Comparison of ENCODE assay signal across 30 cellular contexts in the genomic region with DNA sequence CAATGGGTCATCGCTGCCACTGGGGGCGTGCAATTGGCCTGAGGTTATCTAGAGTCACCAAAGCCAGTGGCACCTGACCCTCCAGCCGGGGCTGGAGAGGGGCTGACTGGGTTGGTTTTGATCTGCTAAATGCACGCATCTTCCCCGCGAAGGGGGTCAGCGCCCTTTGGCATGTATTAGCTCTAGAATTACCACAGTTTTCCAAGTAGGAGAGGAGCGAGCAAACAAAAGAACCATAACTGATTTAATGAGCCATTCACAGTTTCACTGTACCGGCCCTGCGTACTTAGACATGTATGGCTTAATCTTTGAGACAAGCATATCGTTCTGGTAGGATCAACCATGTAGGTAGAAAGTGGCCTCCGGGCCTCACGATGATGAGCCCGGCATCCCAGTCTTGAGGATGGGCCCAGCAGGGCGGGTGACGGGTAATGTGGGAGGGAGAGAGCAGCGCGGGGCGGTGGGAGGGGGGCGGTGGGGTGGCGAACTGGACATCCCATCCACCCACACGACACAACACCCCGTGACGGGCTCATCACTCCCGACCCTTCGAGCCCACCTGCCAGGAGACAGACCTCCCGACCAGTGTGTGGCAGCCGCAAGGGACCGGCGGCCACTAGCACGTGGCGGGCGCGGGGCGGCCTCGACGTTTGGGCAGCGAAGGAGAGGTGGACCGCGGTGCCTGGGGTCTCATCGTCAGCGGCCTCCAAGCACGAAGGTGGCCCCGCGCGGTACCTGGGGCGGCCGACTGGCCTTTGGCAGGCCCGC.
DNase-seq lines count a peak whose midpoint lies in the region; ATAC-seq, FAIRE-seq and TF ChIP-seq lines count a peak whose summit lies in the region.
"Had no signal": no experiment of that assay in that cellular context is flagged by ENCODE, and none has a peak within 500 bp of the region (broad histone marks: within the 10 kb centered on the region; RNA-seq: fewer than 3 reads in every experiment).

No MANE protein-coding gene starts in this region.

- no peak for TF ChIP-seq EP300 in esophagus muscularis mucosa (IDR thresholded peaks at IDR 0.05)

- H3K27me3 ChIP-seq in esophagus muscularis mucosa: peaks cover 0 to 27% (median 0%) of the 10 kb centered on the region in 4 donors
- H3K27me3 ChIP-seq: BLaER1 treated with 17β-estradiol and CSF1 and Interleukin-3, amounts not matched to agents 10 nM and 100 nM; MG63; SJSA1 had no signal

- 82% methylated on average over 42 of the region's 49 CpGs for WGBS in esophagus muscularis mucosa

- no peak overlapping the region for H3K4me3 Mint-ChIP-seq in stimulated activated memory B cell treated with anti-CD40 and anti-IgM and Interleukin-4, amounts not matched to agents 10 μg/mL and 1 μg/mL and 100 μg/mL, for 72 hours
- H3K4me3 Mint-ChIP-seq: CD4-positive, alpha-beta T cell; HFFc6 had no signal

- peaks cover 4% of the 10 kb centered on the region for H3K9me3 Mint-ChIP-seq in stimulated activated memory B cell treated with anti-CD40 and anti-IgM and Interleukin-4, amounts not matched to agents 10 μg/mL and 1 μg/mL and 100 μg/mL, for 72 hours

- H3K36me3 ChIP-seq in esophagus muscularis mucosa (no peaks in the 10 kb centered on the region), mucosa of descending colon (ENCODE audit: low read depth) (no peaks in the 10 kb centered on the region)
- H3K36me3 ChIP-seq: BLaER1 treated with 17β-estradiol and CSF1 and Interleukin-3, amounts not matched to agents 10 nM and 100 nM; HAP-1; MG63; SJSA1 had no signal

- H3K27ac ChIP-seq in esophagus muscularis mucosa (replicated peaks in 1 of 4): no peak overlapping the region
- H3K27ac ChIP-seq: A549; BLaER1 treated with 17β-estradiol and CSF1 and Interleukin-3, amounts not matched to agents 10 nM and 100 nM; GM23248; SJSA1 had no signal

- TF ChIP-seq CTCF in GM10266 (IDR thresholded peaks at IDR 0.05; ENCODE audit: control insufficient read depth, insufficient read depth, low read depth, missing control alignments): no peak
- no peak for TF ChIP-seq CTCF in GM20000 (IDR thresholded peaks at IDR 0.05; ENCODE audit: extremely low read depth, missing control alignments)
- no peak for TF ChIP-seq CTCF in esophagus muscularis mucosa (IDR thresholded peaks at IDR 0.05)
- TF ChIP-seq CTCF in mucosa of descending colon (IDR thresholded peaks at IDR 0.05): no peak

- H3K27ac Mint-ChIP-seq in stimulated activated memory B cell treated with anti-CD40 and anti-IgM and Interleukin-4, amounts not matched to agents 10 μg/mL and 1 μg/mL and 100 μg/mL, for 72 hours: no peak overlapping the region
- H3K27ac Mint-ChIP-seq: CD4-positive, alpha-beta T cell; HFFc6 had no signal

- DNase-seq in GM10266 (ENCODE audit: extremely low spot score) (peak; percentile 55), GM20000 (ENCODE audit: low spot score) (peak; percentile 54), esophagus muscularis mucosa (ENCODE audit: extremely low spot score) (peak; percentile 91), NCI-H524 treated with DMSO at 0.1 percent for 48 hours (lab: John Stamatoyannopoulos, UW) (no peak), mucosa of descending colon (no peak), H54 (ENCODE audit: insufficient read length, low spot score) (no peak)
- DNase-seq: AML-193; CD4-positive, alpha-beta T cell; GM23248; HFFc6; IMR-90; KG1; MG63; NCI-H1105 treated with DMSO at 0.1 percent for 48 hours; NCI-H146; NCI-H1930; NCI-H2107; NCI-H446; NCI-H526; NCI-H82; NK-92 treated with Interleukin-12 subunit alpha and Interleukin-12 subunit beta, amount 100 ng/mL, for 24 hours; PC-3; Right ventricle myocardium superior had no signal

- H3K4me1 Mint-ChIP-seq in stimulated activated memory B cell treated with anti-CD40 and anti-IgM and Interleukin-4, amounts not matched to agents 10 μg/mL and 1 μg/mL and 100 μg/mL, for 72 hours: no peaks in the 10 kb centered on the region

- peaks cover 7% of the 10 kb centered on the region for H3K27me3 Mint-ChIP-seq in stimulated activated memory B cell treated with anti-CD40 and anti-IgM and Interleukin-4, amounts not matched to agents 10 μg/mL and 1 μg/mL and 100 μg/mL, for 72 hours
- H3K27me3 Mint-ChIP-seq: CD4-positive, alpha-beta T cell had no signal

- no peak for FAIRE-seq in H54 (lab: Jason Lieb, UNC)
- FAIRE-seq: A549, D721Med, GM12878 had no signal

- H3K4me3 ChIP-seq in esophagus muscularis mucosa (no peak overlapping the region), mucosa of descending colon (no peak overlapping the region)
- H3K4me3 ChIP-seq: A549; BLaER1 treated with 17β-estradiol and CSF1 and Interleukin-3, amounts not matched to agents 10 nM and 100 nM; GM12878; GM23248; HAP-1; MG63; SJSA1 had no signal

- intact Hi-C loops in esophagus muscularis mucosa (cut with DNase I): no loop called here
- intact Hi-C loops in mucosa of descending colon (cut with DNase I, micrococcal nuclease): no loop called here

- H3K4me1 ChIP-seq in esophagus muscularis mucosa (no peaks in the 10 kb centered on the region), mucosa of descending colon (ENCODE audit: low read depth) (no peaks in the 10 kb centered on the region)
- H3K4me1 ChIP-seq: A549; BLaER1 treated with 17β-estradiol and CSF1 and Interleukin-3, amounts not matched to agents 10 nM and 100 nM; HAP-1; SJSA1 had no signal

- no peak for TF ChIP-seq POLR2A in esophagus muscularis mucosa (IDR thresholded peaks at IDR 0.05; ENCODE audit: low read depth)
- no peak for TF ChIP-seq POLR2A in H54 (IDR thresholded peaks at IDR 0.05; ENCODE audit: low read depth, low read length)

- no peaks in the 10 kb centered on the region for H3K36me3 Mint-ChIP-seq in stimulated activated memory B cell treated with anti-CD40 and anti-IgM and Interleukin-4, amounts not matched to agents 10 μg/mL and 1 μg/mL and 100 μg/mL, for 72 hours

- peak; percentile 44 for ATAC-seq in stimulated activated memory B cell treated with anti-CD40 and anti-IgM and Interleukin-4, amounts not matched to agents 10 μg/mL and 1 μg/mL and 100 μg/mL, for 72 hours
- no peak for ATAC-seq in mucosa of descending colon
- ATAC-seq: A549, GM12878, PC-3 had no signal

- H3K9me3 ChIP-seq in esophagus muscularis mucosa (peaks cover 0 to 38% (median 21%) of the 10 kb centered on the region in 4 donors), mucosa of descending colon (peaks cover 84% of the 10 kb centered on the region)
- H3K9me3 ChIP-seq: MG63 had no signal

Comparison
In these comparisons a context has a peak if more than half of its experiments do, and no peak if none do; other contexts are left out.
1. DNase-seq: peak in GM10266 (single experiment), GM20000 (single experiment) and esophagus muscularis mucosa (single experiment); none in NCI-H524 treated with DMSO at 0.1 percent for 48 hours (single experiment), mucosa of descending colon (0 of 3) and H54 (single experiment).